ENCODE assay signal across 8 cellular contexts in genomic region chr9:128882677-128883590, GRCh38. TPM values are rescaled to one million over a fixed set of nuclear protein-coding genes. Genes with fewer than 3 reads are reported as not detected.
DNase-seq lines count a peak whose midpoint lies in the region; ATAC-seq and TF ChIP-seq lines count a peak whose summit lies in the region.

No MANE protein-coding gene starts in this region.

- TF ChIP-seq POLR2A in body of pancreas (IDR thresholded peaks at IDR 0.05), result no peak

- no peaks in the 10 kb centered on the region for H3F3A ChIP-seq in Loucy (ENCODE audit: low read depth)

- H3K4me3 ChIP-seq in Loucy (ENCODE audit: low read length, poor library complexity, severe bottlenecking), result peak overlapping the region; percentile 99
- H3K4me3 ChIP-seq in body of pancreas, result peak overlapping the region; percentile 54 to 66
- H3K4me3 ChIP-seq in liver (ENCODE audit: low read depth in 1 of 3, low read length in 3 of 3), result peak overlapping the region; percentile 79 to 90 (median 87)
- peak overlapping the region; percentile 96 for H3K4me3 ChIP-seq in thoracic aorta

- peak; percentile 11 for DNase-seq in NCI-H146 (lab: John Stamatoyannopoulos, UW)
- DNase-seq in NCI-H146 treated with DMSO at 0.1 percent for 48 hours (lab: John Stamatoyannopoulos, UW; ENCODE audit: unreplicated experiment), result no peak
- DNase-seq in body of pancreas, result no peak
- DNase-seq in thoracic aorta (ENCODE audit: low spot score), result no peak
- DNase-seq in NCI-H187 treated with DMSO at 0.1 percent for 48 hours (lab: John Stamatoyannopoulos, UW), result no peak

- H3K79me2 ChIP-seq in Loucy (ENCODE audit: insufficient read depth, low read length), result peaks cover 31% of the 10 kb centered on the region

- no peaks in the 10 kb centered on the region for H3K9me2 ChIP-seq in Loucy (replicated peaks; ENCODE audit: low read depth, low read length)

- H3K4me1 ChIP-seq in Loucy (ENCODE audit: insufficient read depth, low read length, poor library complexity, severe bottlenecking) (peaks cover 5% of the 10 kb centered on the region), body of pancreas (peaks cover 45% of the 10 kb centered on the region), liver (ENCODE audit: control insufficient read depth in 4 of 4, insufficient read depth in 4 of 4, low read length in 3 of 4) (peaks cover 12 to 49% (median 38%) of the 10 kb centered on the region in 4 donors), thoracic aorta (ENCODE audit: control insufficient read depth in 1 of 2, low read depth in 2 of 2) (peaks cover 28 to 78% of the 10 kb centered on the region in 2 donors)

- TF ChIP-seq RAD21 in liver (IDR thresholded peaks at IDR 0.05), result peak in 1 of 2 donors; percentile 1

- ATAC-seq in body of pancreas, result no peak
- ATAC-seq in thoracic aorta (ENCODE audit: insufficient number of reproducible peaks, low FRiP score, low read depth), result no peak
- ATAC-seq in GM21576 (IDR thresholded peaks at IDR 0.05; ENCODE audit: unreplicated experiment), result no peak

- no peaks in the 10 kb centered on the region for H3K27me3 ChIP-seq in Loucy (ENCODE audit: insufficient read depth, low read length, poor library complexity, severe bottlenecking)
- H3K27me3 ChIP-seq in body of pancreas, result no peaks in the 10 kb centered on the region
- H3K27me3 ChIP-seq in liver (ENCODE audit: control insufficient read depth in 4 of 4, insufficient read depth in 4 of 4, low read length in 3 of 4), result no peaks in the 10 kb centered on the region
- H3K27me3 ChIP-seq in thoracic aorta (replicated peaks; ENCODE audit: insufficient read depth), result no peaks in the 10 kb centered on the region

- peak overlapping the region; percentile 91 for H3K4me2 ChIP-seq in Loucy (ENCODE audit: low read depth, low read length, poor library complexity, severe bottlenecking)

- H3K27ac ChIP-seq in body of pancreas (peak overlapping the region; percentile 93 to 96 (median 96)), liver (ENCODE audit: low read depth in 1 of 2, low read length in 2 of 2) (peak overlapping the region; percentile 75 to 85), thoracic aorta (peak overlapping the region; percentile 93 to 97)

- H3K36me3 ChIP-seq in Loucy (ENCODE audit: insufficient read depth, low read length) (no peaks in the 10 kb centered on the region), body of pancreas (replicated peaks in 1 of 2; ENCODE audit: insufficient read depth in 1 of 2, low read depth in 2 of 2) (peaks cover 0 to 4% of the 10 kb centered on the region in 2 donors), liver (ENCODE audit: control insufficient read depth in 4 of 4, insufficient read depth in 3 of 4, low read depth in 1 of 4, low read length in 3 of 4) (peaks cover 7 to 17% (median 11%) of the 10 kb centered on the region in 4 donors), thoracic aorta (peaks cover 14% of the 10 kb centered on the region)

- peaks cover 2% of the 10 kb centered on the region for H4K20me1 ChIP-seq in Loucy (ENCODE audit: insufficient read depth, low read length, poor library complexity, severe bottlenecking)

- whole genome bisulfite sequencing in body of pancreas, 2 donors, result 0% methylated on average over 14 to 19 of the region's 19 CpGs
- WGBS in liver, result under 1% methylated on average over 19 of the region's 19 CpGs

- intact Hi-C loops in body of pancreas (cut with DNase I), result no loop called here

- H3K9ac ChIP-seq in Loucy (ENCODE audit: low read depth, low read length, poor library complexity, severe bottlenecking) (peak overlapping the region; percentile 94), liver (ENCODE audit: low read depth in 1 of 2, low read length in 2 of 2) (peak overlapping the region; percentile 84 to 96)

- TF ChIP-seq CTCF in Loucy (conservative IDR thresholded peaks at IDR 0.05; ENCODE audit: low read length) (no peak), body of pancreas (IDR thresholded peaks at IDR 0.05) (no peak), liver (IDR thresholded peaks at IDR 0.05; ENCODE audit: low read depth, low read length, missing input control) (no peak), thoracic aorta (IDR thresholded peaks at IDR 0.05) (no peak)

- H2AFZ ChIP-seq in Loucy (ENCODE audit: low read length), result no peak overlapping the region

- H3K9me3 ChIP-seq in Loucy (ENCODE audit: insufficient read depth, low read depth, low read length) (no peaks in the 10 kb centered on the region), body of pancreas (no peaks in the 10 kb centered on the region), liver (ENCODE audit: control insufficient read depth in 4 of 4, low read length in 3 of 4) (no peaks in the 10 kb centered on the region), thoracic aorta (no peaks in the 10 kb centered on the region)

TF ChIP-seq in liver, 16 proteins besides CTCF, POLR2A, EP300 and RAD21:
- TF ChIP-seq GABPA (IDR thresholded peaks at IDR 0.05 in 1 of 2, conservative IDR thresholded peaks at IDR 0.05 in 1 of 2) (no peak), RXRA (IDR thresholded peaks at IDR 0.05) (peak; percentile 13 to 34), HNF4A (conservative IDR thresholded peaks at IDR 0.05) (peak; percentile 50 to 57)
TF ChIP-seq in liver: peak in this region for 2.

RNA-seq across cellular contexts. Expression of gene LRRC8A, which starts 1.0 kb away (rescaled TPM):
- total RNA-seq in body of pancreas (10 to 100 TPM; 21.0 to 23.7 TPM), liver (10 to 100 TPM; 15.8 to 22.8 TPM), thoracic aorta (100 to 1,000 TPM; 125 to 161 TPM)
- 10 to 100 TPM; 14.6 to 19.9 TPM for polyA plus RNA-seq in liver

RNA-seq across cellular contexts. Expression of gene KYAT1, which starts 1.2 kb away (rescaled TPM):
- total RNA-seq in body of pancreas (1 to 10 TPM; 2.6 to 4.3 TPM), liver (1 to 10 TPM; 6.9 to 8.1 TPM), thoracic aorta (10 to 100 TPM in 1 of 2 donors, 1 to 10 TPM in 1; 5.4 to 14.2 TPM)
- 1 to 10 TPM; 3.8 to 8.0 TPM for polyA plus RNA-seq in liver

RNA-seq across cellular contexts. Expression of gene PHYHD1, which starts 37.8 kb away (rescaled TPM):
- total RNA-seq in body of pancreas (10 to 100 TPM; 48.8 to 65.3 TPM), liver (10 to 100 TPM in 1 of 2 donors, 1 to 10 TPM in 1; 9.2 to 28.4 TPM), thoracic aorta (10 to 100 TPM; 21.1 to 36.3 TPM)
- polyA plus RNA-seq in liver, result 10 to 100 TPM; 34.2 to 72.8 TPM

RNA-seq across cellular contexts. Expression of gene SPOUT1, which starts 53.3 kb away (rescaled TPM):
- 10 to 100 TPM; 16.2 to 16.3 TPM for total RNA-seq in body of pancreas
- 10 to 100 TPM in 1 of 2 donors, 1 to 10 TPM in 1; 9.0 to 13.7 TPM for total RNA-seq in liver
- 10 to 100 TPM; 15.3 to 30.1 TPM for polyA plus RNA-seq in liver
- 10 to 100 TPM; 18.2 to 38.6 TPM for total RNA-seq in thoracic aorta

Comparison
In these comparisons a context has a peak if more than half of its experiments do, and no peak if none do; other contexts are left out.
1. RNA of gene LRRC8A, which starts 1.0 kb away (total RNA-seq): 125 to 161 TPM in thoracic aorta; 21.0 to 23.7 TPM in body of pancreas and 15.8 to 22.8 TPM in liver; every median in the first group is over 4 times any median in the second.
2. Peak in every context shown above with its lines, with median percentiles within 50 percentile points of each other: H3K4me3 ChIP-seq and H3K27ac ChIP-seq.